ENCODE assay signal across 11 cellular contexts in the genomic region with DNA sequence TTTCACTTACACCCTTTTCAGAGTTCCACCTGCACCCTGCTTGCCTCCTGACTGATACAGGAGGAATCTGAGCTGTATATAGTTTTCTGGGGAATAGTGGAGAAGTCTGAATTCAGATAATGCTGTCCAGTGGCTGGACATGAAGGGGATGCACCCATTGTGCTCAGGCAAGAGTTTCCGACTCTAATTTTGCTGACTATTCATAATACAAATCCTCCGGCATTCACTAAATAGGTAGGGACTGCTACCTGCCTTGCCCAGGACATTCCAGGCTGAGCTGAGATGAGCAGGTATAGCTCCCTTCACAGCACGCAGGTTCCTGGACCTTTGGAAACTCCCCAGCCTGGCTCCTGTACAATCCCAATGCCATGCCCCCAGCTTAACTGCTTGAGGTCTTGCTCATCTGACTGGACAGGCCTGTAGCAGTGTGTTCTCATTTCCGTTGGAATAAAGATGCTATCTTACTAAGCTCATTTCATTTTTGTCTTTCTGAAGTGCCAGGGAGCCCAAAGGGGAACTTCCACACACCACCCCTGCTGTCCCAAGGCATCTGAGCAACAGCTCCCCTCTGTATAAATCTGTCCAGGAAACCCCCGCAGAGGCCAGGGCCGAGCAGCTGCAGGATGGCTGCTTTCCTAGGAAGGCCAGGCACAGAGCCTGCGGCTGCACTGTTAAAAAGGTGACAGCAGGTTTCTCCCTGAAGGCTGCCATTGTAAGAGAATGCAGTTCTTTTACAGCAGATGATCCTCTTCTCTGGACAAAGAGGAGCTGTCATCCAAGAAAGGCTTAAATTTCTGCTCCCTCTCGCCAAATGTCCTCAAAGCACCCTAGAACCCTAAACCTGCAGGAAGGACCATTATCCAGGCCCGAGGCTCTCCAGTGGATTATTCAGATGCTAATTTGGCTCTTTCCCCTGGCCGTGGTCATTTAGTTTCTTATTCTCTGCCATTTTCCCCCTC. TPM values are rescaled to one million over a fixed set of nuclear protein-coding genes. Genes with fewer than 3 reads are reported as not detected.
DNase-seq lines count a peak whose midpoint lies in the region; ATAC-seq and TF ChIP-seq lines count a peak whose summit lies in the region.
"Had no signal": no experiment of that assay in that cellular context is flagged by ENCODE, and none has a peak within 500 bp of the region (broad histone marks: within the 10 kb centered on the region; RNA-seq: fewer than 3 reads in every experiment).

No MANE protein-coding gene starts in this region.

- H3K27ac ChIP-seq in IMR-90 (ENCODE audit: insufficient read depth, low read length) (no peak overlapping the region), psoas muscle (no peak overlapping the region)
- H3K27ac ChIP-seq: right atrium auricular region had no signal

- H3K4me3 ChIP-seq in H7 (ENCODE audit: insufficient read depth, low read depth, low read length) (no peak overlapping the region), IMR-90 (ENCODE audit: insufficient read depth, low read depth, low read length) (no peak overlapping the region), psoas muscle (no peak overlapping the region)
- H3K4me3 ChIP-seq: right atrium auricular region had no signal

- CTCF ChIA-PET in IMR-90 (lab: Yijun Ruan, JAX) = no interaction called here

- peaks cover 10% of the 10 kb centered on the region for H4K20me1 ChIP-seq in IMR-90 (ENCODE audit: insufficient read depth, low read length)

- H2AK5ac ChIP-seq in IMR-90 (ENCODE audit: low read depth, low read length) = no peak overlapping the region

- no peak overlapping the region for H3K4me2 ChIP-seq in IMR-90 (ENCODE audit: low read depth, low read length)

- H2BK20ac ChIP-seq in IMR-90 (ENCODE audit: low read depth, low read length) = no peak overlapping the region

- no peak overlapping the region for H4K8ac ChIP-seq in IMR-90 (ENCODE audit: low read depth in 2 of 2, low read length in 2 of 2)

- no peak overlapping the region for H3K23ac ChIP-seq in IMR-90 (ENCODE audit: low read depth, low read length)

- H3K56ac ChIP-seq in IMR-90 (ENCODE audit: extremely low read depth, insufficient read depth, low read length) = no peak overlapping the region

- H4K5ac ChIP-seq in IMR-90 (ENCODE audit: low read depth, low read length) = peak overlapping the region; percentile 51; the same call in 1 of the 2 replicates

- POLR2A ChIA-PET in IMR-90 (lab: Charles Lee; ENCODE audit: unreplicated experiment) = no interaction called here

- no peak overlapping the region; the same call in 1 of the 2 replicates for H3K18ac ChIP-seq in IMR-90 (ENCODE audit: low read depth, low read length)

- DNase-seq in H7 (peak; percentile 74), IMR-90 (peak; percentile 36), iPS-NIHi7 (ENCODE audit: extremely low spot score) (peak; percentile 65), superior temporal gyrus (ENCODE audit: extremely low spot score) (no peak), psoas muscle (no peak), GDM1 (lab: John Stamatoyannopoulos, UW) (no peak), AG08396 (ENCODE audit: low spot score) (no peak)
- DNase-seq: activated CD4-positive, alpha-beta T cell treated with anti-CD3 and anti-CD28 coated beads, Interleukin-2, amount 50 U/mL, for 1 hour; DND-41 had no signal

- H3K4me1 ChIP-seq in IMR-90 (ENCODE audit: control insufficient read depth, insufficient read depth, low read length) (peaks cover 5% of the 10 kb centered on the region; the same call in 1 of the 2 replicates), psoas muscle (no peaks in the 10 kb centered on the region)
- H3K4me1 ChIP-seq: right atrium auricular region had no signal

- H3K14ac ChIP-seq in IMR-90 (replicated peaks; ENCODE audit: low read depth, low read length) = no peak overlapping the region

- H2AK9ac ChIP-seq in IMR-90 (replicated peaks; ENCODE audit: low read depth, low read length, poor library complexity) = no peak overlapping the region

- H2BK15ac ChIP-seq in IMR-90 (ENCODE audit: low read depth, low read length) = no peak overlapping the region

- no peak overlapping the region for H2BK120ac ChIP-seq in IMR-90 (ENCODE audit: low read depth, low read length)

- ATAC-seq in GM18511 (IDR thresholded peaks at IDR 0.05; ENCODE audit: unreplicated experiment) (peak; percentile 72), IMR-90 (ENCODE audit: low read depth) (no peak), psoas muscle (no peak)

- TF ChIP-seq POLR2A in IMR-90 (IDR thresholded peaks at IDR 0.05; ENCODE audit: low read depth, low read length) = no peak

- H3K9ac ChIP-seq in IMR-90 (ENCODE audit: low read depth, low read length) = no peak overlapping the region

- H3K9me1 ChIP-seq in IMR-90 (ENCODE audit: insufficient read depth, low read length) = no peaks in the 10 kb centered on the region

- no peak for TF ChIP-seq RAD21 in IMR-90 (IDR thresholded peaks at IDR 0.05; ENCODE audit: low read length)

- H3K9me3 ChIP-seq in IMR-90 (ENCODE audit: control insufficient read depth, insufficient read depth, low read length) (peaks cover 3% of the 10 kb centered on the region; the same call in 1 of the 2 replicates), psoas muscle (no peaks in the 10 kb centered on the region)
- H3K9me3 ChIP-seq: right atrium auricular region had no signal

- no TSS peak for BruUV-seq in IMR-90 (replicated peaks; lab: Mats Ljungman, UMichigan)

- dilution Hi-C loops in IMR-90 (cut with HindIII; ENCODE audit: low sequenced_read_pairs, unreplicated experiment) = no loop called here

- WGBS in IMR-90 (ENCODE audit: extremely low coverage in 2 of 2, insufficient read length in 1 of 2), 2 experiments = no CpG with 5 or more reads among the region's 10 CpGs
- WGBS in psoas muscle, 3 donors = 27 to 37% (median 34%) methylated on average over 10 of the region's 10 CpGs

- H3K4ac ChIP-seq in IMR-90 (ENCODE audit: low read depth, low read length) = no peak overlapping the region

- TF ChIP-seq CTCF in IMR-90 (conservative IDR thresholded peaks at IDR 0.05; ENCODE audit: low read depth, low read length) (no peak), psoas muscle (IDR thresholded peaks at IDR 0.05) (no peak)

- H3K36me3 ChIP-seq in H7 (replicated peaks; ENCODE audit: control insufficient read depth, insufficient read depth, low read length) (no peaks in the 10 kb centered on the region), IMR-90 (ENCODE audit: control insufficient read depth, insufficient read depth, low read length) (no peaks in the 10 kb centered on the region), psoas muscle (ENCODE audit: insufficient read depth in 1 of 2, low read depth in 1 of 2) (no peaks in the 10 kb centered on the region)
- H3K36me3 ChIP-seq: right atrium auricular region had no signal

- no peak overlapping the region for H2BK5ac ChIP-seq in IMR-90 (ENCODE audit: low read depth, low read length, poor library complexity, severe bottlenecking)

- H4K91ac ChIP-seq in IMR-90 (ENCODE audit: insufficient read depth, low read depth, low read length) = no peak overlapping the region

- in situ Hi-C loops in IMR-90 (cut with MboI; ENCODE audit: low sequenced_read_pairs) = no loop called here

- H2AFZ ChIP-seq in IMR-90 (replicated peaks; ENCODE audit: low read length, poor library complexity) = peak overlapping the region; percentile 54

- intact Hi-C loops in IMR-90 (cut with micrococcal nuclease) = no loop called here
- intact Hi-C loops in psoas muscle (cut with DNase I) = no loop called here

- no peaks in the 10 kb centered on the region for H3K79me1 ChIP-seq in IMR-90 (ENCODE audit: low read depth in 1 of 2, low read length in 2 of 2)

- H3K27me3 ChIP-seq in H7 (ENCODE audit: control insufficient read depth, insufficient read depth, low read length) (no peaks in the 10 kb centered on the region), IMR-90 (ENCODE audit: control insufficient read depth, insufficient read depth, low read length) (peaks cover 10% of the 10 kb centered on the region), psoas muscle (ENCODE audit: insufficient read depth in 3 of 3, low read length in 2 of 3) (no peaks in the 10 kb centered on the region)
- H3K27me3 ChIP-seq: right atrium auricular region had no signal

TF ChIP-seq in IMR-90, 13 proteins besides CTCF, POLR2A, EP300 and RAD21:
- peak; percentile 83 for TF ChIP-seq MAFK (IDR thresholded peaks at IDR 0.05; ENCODE audit: low read depth, low read length)
- no peak for TF ChIP-seq RCOR1 (IDR thresholded peaks at IDR 0.05; ENCODE audit: insufficient replicate concordance, low read length)

RNA-seq across cellular contexts. Expression of gene VASH2, which starts 21.7 kb away (rescaled TPM):
- total RNA-seq in H7 (2014; rRNA removed; shearing (Covaris generic)) = 50.9 and 74.6 TPM in 2 replicates
- total RNA-seq in IMR-90 (2012; rRNA removed) (0.83 and 0.90 TPM in 2 replicates), psoas muscle (1 to 10 TPM in 1 of 4 donors, under 1 TPM in 3; 0.16 to 1.6 (median 0.17) TPM)
- polyA plus RNA-seq in IMR-90 (2012; rRNA removed) (1.1 and 1.2 TPM in 2 replicates), psoas muscle (under 1 TPM; 0.09 to 0.39 (median 0.21) TPM)
- 0.82 and 1.0 TPM in 2 replicates for polyA plus RNA-seq in IMR-90 (2012; cell fraction: cytosol; rRNA removed)
- 0.92 and 2.2 TPM in 2 replicates for polyA plus RNA-seq in IMR-90 (2012; cell fraction: nucleus; rRNA removed; ENCODE audit: low replicate concordance)

Comparison
In these comparisons a context has a peak if more than half of its experiments do, and no peak if none do; other contexts are left out.
1. DNase-seq: peak in H7 (single experiment), IMR-90 (single experiment) and iPS-NIHi7 (single experiment); none in superior temporal gyrus (single experiment), psoas muscle (0 of 2), GDM1 (single experiment) and AG08396 (single experiment).
2. RNA of gene VASH2, which starts 21.7 kb away (total RNA-seq): 50.9 to 74.6 TPM in H7; 0.83 to 0.90 TPM in IMR-90 and 0.16 to 1.6 TPM in psoas muscle; every median in the first group is over 10 times any median in the second.